Comparison of ENCODE assay signal across 1 cellular context in the genomic region with DNA sequence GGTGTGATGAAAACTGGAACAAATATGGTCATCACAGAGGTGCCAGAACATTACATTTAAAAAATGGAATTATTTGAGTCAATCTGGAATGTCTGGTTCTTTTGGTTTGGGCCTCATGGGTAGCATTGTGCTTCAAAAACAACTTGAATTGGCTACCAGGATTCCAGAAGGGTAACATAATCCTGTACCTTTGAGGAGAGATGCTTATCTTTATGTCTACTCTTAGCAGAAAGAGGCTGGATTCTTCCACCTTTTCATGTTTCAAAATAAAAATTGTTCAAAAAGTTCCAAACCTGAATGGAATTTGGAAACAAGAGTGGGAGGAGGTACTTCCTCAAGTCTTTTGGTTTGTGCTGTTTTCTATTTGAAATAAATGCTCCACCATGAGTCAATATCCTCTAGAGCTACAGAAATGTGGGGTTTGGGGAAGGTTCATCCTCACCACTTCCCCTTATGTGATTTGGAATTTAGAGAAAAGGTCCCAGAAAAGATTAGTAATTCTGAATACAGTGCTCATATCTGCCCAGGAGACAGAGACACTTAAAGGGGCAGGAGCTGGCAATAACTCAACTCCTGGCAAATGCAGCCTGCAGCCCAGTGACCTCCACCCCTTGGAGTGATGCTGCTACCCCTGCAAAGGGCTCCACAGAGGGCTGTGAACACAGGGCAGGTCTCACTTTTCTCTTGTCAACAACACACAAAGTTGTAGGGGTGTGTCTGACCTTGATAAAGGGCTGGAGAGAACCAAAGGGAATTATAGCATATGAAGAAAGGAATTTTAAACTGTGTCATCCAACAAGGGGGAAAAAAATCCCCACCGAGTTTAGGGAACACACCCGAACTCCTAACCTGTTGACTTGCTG.
TF ChIP-seq lines count a peak whose summit lies in the region.

No MANE protein-coding gene starts in this region.

TF ChIP-seq in GM23338, 12 proteins besides CTCF, POLR2A, EP300 and RAD21 (continued from another document):
- TF ChIP-seq, protein P1, sequence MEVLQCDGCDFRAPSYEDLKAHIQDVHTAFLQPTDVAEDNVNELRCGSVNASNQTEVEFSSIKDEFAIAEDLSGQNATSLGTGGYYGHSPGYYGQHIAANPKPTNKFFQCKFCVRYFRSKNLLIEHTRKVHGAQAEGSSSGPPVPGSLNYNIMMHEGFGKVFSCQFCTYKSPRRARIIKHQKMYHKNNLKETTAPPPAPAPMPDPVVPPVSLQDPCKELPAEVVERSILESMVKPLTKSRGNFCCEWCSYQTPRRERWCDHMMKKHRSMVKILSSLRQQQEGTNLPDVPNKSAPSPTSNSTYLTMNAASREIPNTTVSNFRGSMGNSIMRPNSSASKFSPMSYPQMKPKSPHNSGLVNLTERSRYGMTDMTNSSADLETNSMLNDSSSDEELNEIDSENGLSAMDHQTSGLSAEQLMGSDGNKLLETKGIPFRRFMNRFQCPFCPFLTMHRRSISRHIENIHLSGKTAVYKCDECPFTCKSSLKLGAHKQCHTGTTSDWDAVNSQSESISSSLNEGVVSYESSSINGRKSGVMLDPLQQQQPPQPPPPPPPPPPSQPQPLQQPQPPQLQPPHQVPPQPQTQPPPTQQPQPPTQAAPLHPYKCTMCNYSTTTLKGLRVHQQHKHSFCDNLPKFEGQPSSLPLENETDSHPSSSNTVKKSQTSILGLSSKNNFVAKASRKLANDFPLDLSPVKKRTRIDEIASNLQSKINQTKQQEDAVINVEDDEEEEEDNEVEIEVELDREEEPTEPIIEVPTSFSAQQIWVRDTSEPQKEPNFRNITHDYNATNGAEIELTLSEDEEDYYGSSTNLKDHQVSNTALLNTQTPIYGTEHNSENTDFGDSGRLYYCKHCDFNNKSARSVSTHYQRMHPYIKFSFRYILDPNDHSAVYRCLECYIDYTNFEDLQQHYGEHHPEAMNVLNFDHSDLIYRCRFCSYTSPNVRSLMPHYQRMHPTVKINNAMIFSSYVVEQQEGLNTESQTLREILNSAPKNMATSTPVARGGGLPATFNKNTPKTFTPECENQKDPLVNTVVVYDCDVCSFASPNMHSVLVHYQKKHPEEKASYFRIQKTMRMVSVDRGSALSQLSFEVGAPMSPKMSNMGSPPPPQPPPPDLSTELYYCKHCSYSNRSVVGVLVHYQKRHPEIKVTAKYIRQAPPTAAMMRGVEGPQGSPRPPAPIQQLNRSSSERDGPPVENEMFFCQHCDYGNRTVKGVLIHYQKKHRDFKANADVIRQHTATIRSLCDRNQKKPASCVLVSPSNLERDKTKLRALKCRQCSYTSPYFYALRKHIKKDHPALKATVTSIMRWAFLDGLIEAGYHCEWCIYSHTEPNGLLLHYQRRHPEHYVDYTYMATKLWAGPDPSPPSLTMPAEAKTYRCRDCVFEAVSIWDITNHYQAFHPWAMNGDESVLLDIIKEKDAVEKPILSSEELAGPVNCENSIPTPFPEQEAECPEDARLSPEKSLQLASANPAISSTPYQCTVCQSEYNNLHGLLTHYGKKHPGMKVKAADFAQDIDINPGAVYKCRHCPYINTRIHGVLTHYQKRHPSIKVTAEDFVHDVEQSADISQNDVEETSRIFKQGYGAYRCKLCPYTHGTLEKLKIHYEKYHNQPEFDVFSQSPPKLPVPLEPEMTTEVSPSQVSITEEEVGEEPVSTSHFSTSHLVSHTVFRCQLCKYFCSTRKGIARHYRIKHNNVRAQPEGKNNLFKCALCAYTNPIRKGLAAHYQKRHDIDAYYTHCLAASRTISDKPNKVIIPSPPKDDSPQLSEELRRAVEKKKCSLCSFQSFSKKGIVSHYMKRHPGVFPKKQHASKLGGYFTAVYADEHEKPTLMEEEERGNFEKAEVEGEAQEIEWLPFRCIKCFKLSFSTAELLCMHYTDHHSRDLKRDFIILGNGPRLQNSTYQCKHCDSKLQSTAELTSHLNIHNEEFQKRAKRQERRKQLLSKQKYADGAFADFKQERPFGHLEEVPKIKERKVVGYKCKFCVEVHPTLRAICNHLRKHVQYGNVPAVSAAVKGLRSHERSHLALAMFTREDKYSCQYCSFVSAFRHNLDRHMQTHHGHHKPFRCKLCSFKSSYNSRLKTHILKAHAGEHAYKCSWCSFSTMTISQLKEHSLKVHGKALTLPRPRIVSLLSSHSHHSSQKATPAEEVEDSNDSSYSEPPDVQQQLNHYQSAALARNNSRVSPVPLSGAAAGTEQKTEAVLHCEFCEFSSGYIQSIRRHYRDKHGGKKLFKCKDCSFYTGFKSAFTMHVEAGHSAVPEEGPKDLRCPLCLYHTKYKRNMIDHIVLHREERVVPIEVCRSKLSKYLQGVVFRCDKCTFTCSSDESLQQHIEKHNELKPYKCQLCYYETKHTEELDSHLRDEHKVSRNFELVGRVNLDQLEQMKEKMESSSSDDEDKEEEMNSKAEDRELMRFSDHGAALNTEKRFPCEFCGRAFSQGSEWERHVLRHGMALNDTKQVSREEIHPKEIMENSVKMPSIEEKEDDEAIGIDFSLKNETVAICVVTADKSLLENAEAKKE (CRISPR knock-in tag; IDR thresholded peaks at IDR 0.05): no peak
- TF ChIP-seq EZH2 (IDR thresholded peaks at IDR 0.05; ENCODE audit: low read depth, unreplicated experiment) (no peak), ZNF331 (CRISPR knock-in tag; IDR thresholded peaks at IDR 0.05; ENCODE audit: low read depth) (no peak), POLR2AphosphoS5 (IDR thresholded peaks at IDR 0.05; ENCODE audit: low read depth) (no peak), EZH2phosphoT487 (IDR thresholded peaks at IDR 0.05; ENCODE audit: unreplicated experiment) (no peak), NANOG (IDR thresholded peaks at IDR 0.05; ENCODE audit: borderline replicate concordance) (no peak), STAT1 (IDR thresholded peaks at IDR 0.05; ENCODE audit: unreplicated experiment) (no peak)
- TF ChIP-seq, protein P2, sequence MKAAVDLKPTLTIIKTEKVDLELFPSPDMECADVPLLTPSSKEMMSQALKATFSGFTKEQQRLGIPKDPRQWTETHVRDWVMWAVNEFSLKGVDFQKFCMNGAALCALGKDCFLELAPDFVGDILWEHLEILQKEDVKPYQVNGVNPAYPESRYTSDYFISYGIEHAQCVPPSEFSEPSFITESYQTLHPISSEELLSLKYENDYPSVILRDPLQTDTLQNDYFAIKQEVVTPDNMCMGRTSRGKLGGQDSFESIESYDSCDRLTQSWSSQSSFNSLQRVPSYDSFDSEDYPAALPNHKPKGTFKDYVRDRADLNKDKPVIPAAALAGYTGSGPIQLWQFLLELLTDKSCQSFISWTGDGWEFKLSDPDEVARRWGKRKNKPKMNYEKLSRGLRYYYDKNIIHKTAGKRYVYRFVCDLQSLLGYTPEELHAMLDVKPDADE (IDR thresholded peaks at IDR 0.05): no peak
- TF ChIP-seq, protein P3, sequence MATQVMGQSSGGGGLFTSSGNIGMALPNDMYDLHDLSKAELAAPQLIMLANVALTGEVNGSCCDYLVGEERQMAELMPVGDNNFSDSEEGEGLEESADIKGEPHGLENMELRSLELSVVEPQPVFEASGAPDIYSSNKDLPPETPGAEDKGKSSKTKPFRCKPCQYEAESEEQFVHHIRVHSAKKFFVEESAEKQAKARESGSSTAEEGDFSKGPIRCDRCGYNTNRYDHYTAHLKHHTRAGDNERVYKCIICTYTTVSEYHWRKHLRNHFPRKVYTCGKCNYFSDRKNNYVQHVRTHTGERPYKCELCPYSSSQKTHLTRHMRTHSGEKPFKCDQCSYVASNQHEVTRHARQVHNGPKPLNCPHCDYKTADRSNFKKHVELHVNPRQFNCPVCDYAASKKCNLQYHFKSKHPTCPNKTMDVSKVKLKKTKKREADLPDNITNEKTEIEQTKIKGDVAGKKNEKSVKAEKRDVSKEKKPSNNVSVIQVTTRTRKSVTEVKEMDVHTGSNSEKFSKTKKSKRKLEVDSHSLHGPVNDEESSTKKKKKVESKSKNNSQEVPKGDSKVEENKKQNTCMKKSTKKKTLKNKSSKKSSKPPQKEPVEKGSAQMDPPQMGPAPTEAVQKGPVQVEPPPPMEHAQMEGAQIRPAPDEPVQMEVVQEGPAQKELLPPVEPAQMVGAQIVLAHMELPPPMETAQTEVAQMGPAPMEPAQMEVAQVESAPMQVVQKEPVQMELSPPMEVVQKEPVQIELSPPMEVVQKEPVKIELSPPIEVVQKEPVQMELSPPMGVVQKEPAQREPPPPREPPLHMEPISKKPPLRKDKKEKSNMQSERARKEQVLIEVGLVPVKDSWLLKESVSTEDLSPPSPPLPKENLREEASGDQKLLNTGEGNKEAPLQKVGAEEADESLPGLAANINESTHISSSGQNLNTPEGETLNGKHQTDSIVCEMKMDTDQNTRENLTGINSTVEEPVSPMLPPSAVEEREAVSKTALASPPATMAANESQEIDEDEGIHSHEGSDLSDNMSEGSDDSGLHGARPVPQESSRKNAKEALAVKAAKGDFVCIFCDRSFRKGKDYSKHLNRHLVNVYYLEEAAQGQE (IDR thresholded peaks at IDR 0.05; ENCODE audit: unreplicated experiment): no peak
